Comparison of ENCODE assay signal across 8 cellular contexts in genomic region chr1:192575499-192576189, GRCh38.
A peak's percentile ranks its signal among the peaks of the same experiment; 100 is the strongest.
DNase-seq lines count a peak whose midpoint lies in the region; ATAC-seq and TF ChIP-seq lines count a peak whose summit lies in the region.

A gene with protein sequence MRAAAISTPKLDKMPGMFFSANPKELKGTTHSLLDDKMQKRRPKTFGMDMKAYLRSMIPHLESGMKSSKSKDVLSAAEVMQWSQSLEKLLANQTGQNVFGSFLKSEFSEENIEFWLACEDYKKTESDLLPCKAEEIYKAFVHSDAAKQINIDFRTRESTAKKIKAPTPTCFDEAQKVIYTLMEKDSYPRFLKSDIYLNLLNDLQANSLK (plus strand): TSS chr1:192575773. CDS start chr1:192575793, 20 bp downstream.

- peak; percentile 70 for TF ChIP-seq POLR2A in erythroblast (IDR thresholded peaks at IDR 0.05; ENCODE audit: low read length)

- H3K27ac ChIP-seq in 22Rv1, result peak within 1 kb of the TSS; percentile 67

- ATAC-seq in GM19372 (IDR thresholded peaks at IDR 0.05; ENCODE audit: low read depth, unreplicated experiment), result peak; percentile 76
- ATAC-seq in HG03442 (IDR thresholded peaks at IDR 0.05; ENCODE audit: unreplicated experiment), result peak; percentile 82

- TF ChIP-seq CTCF in 22Rv1 (IDR thresholded peaks at IDR 0.05), result no peak

- peak; percentile 43 for DNase-seq in activated CD4-positive, alpha-beta T cell treated with anti-CD3 and anti-CD28 coated beads for 48 hours
- DNase-seq in erythroblast (lab: John Stamatoyannopoulos, UW) (no peak), GOT3 (lab: John Stamatoyannopoulos, UW) (no peak), RKO (ENCODE audit: low spot score) (no peak)
- peak; percentile 31 to 32 for DNase-seq in stimulated activated CD4-positive, alpha-beta T cell treated with anti-CD3 and anti-CD28 coated beads, Interleukin-15, amount 100 ng/mL, for 1 hour (ENCODE audit: low read depth in 1 of 2, low spot score in 1 of 2)

Comparison
In these comparisons a context has a peak if more than half of its experiments do, and no peak if none do; other contexts are left out.
1. DNase-seq: peak in activated CD4-positive, alpha-beta T cell treated with anti-CD3 and anti-CD28 coated beads for 48 hours (single experiment) and stimulated activated CD4-positive, alpha-beta T cell treated with anti-CD3 and anti-CD28 coated beads, Interleukin-15, amount 100 ng/mL, for 1 hour (2 of 2); none in erythroblast (0 of 2), GOT3 (single experiment) and RKO (single experiment).